Comparison of ENCODE assay signal across 7 cellular contexts in genomic region chr14:91369628-91370445, GRCh38. TPM values are rescaled to one million over a fixed set of nuclear protein-coding genes. Genes with fewer than 3 reads are reported as not detected.
DNase-seq lines count a peak whose midpoint lies in the region; ATAC-seq and TF ChIP-seq lines count a peak whose summit lies in the region.

No MANE protein-coding gene starts in this region.

- BruUV-seq in PC-3 (replicated peaks; lab: Mats Ljungman, UMichigan): no TSS peak

- no peak overlapping the region for H4K91ac ChIP-seq in H9 (ENCODE audit: insufficient read length, low read depth, low read length)

- H3K79me1 ChIP-seq in H9 (ENCODE audit: insufficient read depth, low read depth, low read length, poor library complexity, severe bottlenecking): no peaks in the 10 kb centered on the region

- H3T11ph ChIP-seq in H9 (ENCODE audit: low read length): no peak overlapping the region

- no peak for TF ChIP-seq CTCF in H9 (conservative IDR thresholded peaks at IDR 0.05)
- no peak for TF ChIP-seq CTCF in PC-3 (conservative IDR thresholded peaks at IDR 0.05; ENCODE audit: low read depth, low read length)

- ATAC-seq in PC-3 (peak; percentile 53), HG03280 (IDR thresholded peaks at IDR 0.05; ENCODE audit: unreplicated experiment) (no peak), HG03175 (IDR thresholded peaks at IDR 0.05; ENCODE audit: unreplicated experiment) (no peak), GM18502 (IDR thresholded peaks at IDR 0.05; ENCODE audit: poor library complexity, unreplicated experiment) (no peak)

- no peak overlapping the region for H3K9ac ChIP-seq in H9 (ENCODE audit: extremely low read depth, insufficient read length, low read length)
- H3K9ac ChIP-seq in PC-3 (ENCODE audit: low read length): no peak overlapping the region
- H3K9ac ChIP-seq in duodenal mucosa (ENCODE audit: low read depth in 1 of 2, low read length in 2 of 2): peak overlapping the region; percentile 21 to 28

- H3K36me3 ChIP-seq in PC-3 (ENCODE audit: low read depth, low read length) (no peaks in the 10 kb centered on the region), duodenal mucosa (ENCODE audit: control insufficient read depth in 1 of 2, insufficient read depth in 2 of 2, low read length in 2 of 2) (no peaks in the 10 kb centered on the region)

- no peaks in the 10 kb centered on the region; a peak in 1 of 5 replicates for H3K9me3 Mint-ChIP-seq in H9

- no peak overlapping the region for H3K4ac ChIP-seq in H9 (ENCODE audit: low read depth, low read length)

- no peak overlapping the region for H2BK20ac ChIP-seq in H9 (ENCODE audit: low read depth, low read length, poor library complexity, severe bottlenecking)

- H4K5ac ChIP-seq in H9 (ENCODE audit: insufficient read length, low read depth, low read length): no peak overlapping the region

- no peak overlapping the region for H4K8ac ChIP-seq in H9 (replicated peaks; ENCODE audit: insufficient read length, low read depth, low read length)

- peaks cover 2% of the 10 kb centered on the region for H4K20me1 ChIP-seq in H9 (ENCODE audit: control insufficient read depth, insufficient read depth, insufficient read length)
- H4K20me1 ChIP-seq in PC-3 (ENCODE audit: low read length): no peaks in the 10 kb centered on the region

- DNase-seq in H9 (no peak), PC-3 (peak; percentile 10)
- peak in 2 of 3 experiments; percentile 23 to 49 for DNase-seq in stimulated activated CD4-positive, alpha-beta T cell treated with anti-CD3 and anti-CD28 coated beads, TNF-alpha, amount 100 ng/mL, for 4 hours (ENCODE audit: low read depth in 3 of 3)

- no peak overlapping the region for H2BK120ac ChIP-seq in H9 (ENCODE audit: low read depth, low read length, poor library complexity, severe bottlenecking)

- no peaks in the 10 kb centered on the region; the same call in 1 of the 2 replicates for H3K4me1 ChIP-seq in H9 (ENCODE audit: insufficient read depth, low read length)
- peaks cover 33% of the 10 kb centered on the region for H3K4me1 ChIP-seq in PC-3 (ENCODE audit: insufficient read depth, low read length)
- H3K4me1 ChIP-seq in duodenal mucosa (ENCODE audit: control insufficient read depth in 1 of 2, insufficient read depth in 2 of 2, low read length in 2 of 2): peaks cover 63 to 68% of the 10 kb centered on the region in 2 donors

- no peak overlapping the region for H2BK5ac ChIP-seq in H9 (ENCODE audit: insufficient read length, low read length)

- CTCF ChIA-PET in PC-3 (lab: Charles Lee): no interaction called here

- H3K27ac Mint-ChIP-seq in H9: peak overlapping the region; percentile 29 to 77 (median 77); a peak in 5 of 7 replicates

- no peak overlapping the region for H3K56ac ChIP-seq in H9 (ENCODE audit: insufficient read length, low read depth, low read length)

- H3K27ac ChIP-seq in H9 (ENCODE audit: insufficient read length, low read depth, low read length) (no peak overlapping the region), PC-3 (ENCODE audit: low read length) (no peak overlapping the region), duodenal mucosa (ENCODE audit: low read depth, low read length) (no peak overlapping the region)

- no peaks in the 10 kb centered on the region for H3K27me3 ChIP-seq in H9 (ENCODE audit: insufficient read depth, low read length)
- H3K27me3 ChIP-seq in PC-3 (ENCODE audit: low read length): no peaks in the 10 kb centered on the region
- no peaks in the 10 kb centered on the region for H3K27me3 ChIP-seq in duodenal mucosa (ENCODE audit: control insufficient read depth in 1 of 2, insufficient read depth in 2 of 2, low read length in 2 of 2)

- WGBS in H9 (ENCODE audit: extremely low coverage, insufficient read length, low lambda C conversion rate): no CpG with 5 or more reads among the region's 24 CpGs

- no peaks in the 10 kb centered on the region for H3K27me3 Mint-ChIP-seq in H9 (ENCODE audit: low read depth)

- 0 out of 7 replicates have a peak, but pooled peaks cover 0 to 1% (median 0%) of the 10 kb centered on the region in 3 experiments for H3K36me3 Mint-ChIP-seq in H9 (ENCODE audit: insufficient read depth in 1 of 3, low read depth in 3 of 3)

- POLR2A ChIA-PET in PC-3 (lab: Charles Lee; ENCODE audit: unreplicated experiment): no interaction called here

- peaks cover 5% of the 10 kb centered on the region; the same call in 1 of the 2 replicates for H3K79me2 ChIP-seq in H9 (ENCODE audit: insufficient read depth, low read length)
- peaks cover 55% of the 10 kb centered on the region for H3K79me2 ChIP-seq in PC-3 (ENCODE audit: low read length)

- H3K9me3 ChIP-seq in H9 (ENCODE audit: control insufficient read depth, low read depth, low read length): no peaks in the 10 kb centered on the region
- no peaks in the 10 kb centered on the region for H3K9me3 ChIP-seq in PC-3 (ENCODE audit: low read length)
- no peaks in the 10 kb centered on the region for H3K9me3 ChIP-seq in duodenal mucosa (ENCODE audit: control insufficient read depth in 1 of 2, low read length in 2 of 2)

- no peak overlapping the region for H3K23ac ChIP-seq in H9 (ENCODE audit: insufficient read length, low read depth, low read length)

- no peak overlapping the region for H2AK5ac ChIP-seq in H9 (ENCODE audit: insufficient read length, low read length)

- H3K4me2 ChIP-seq in H9 (ENCODE audit: insufficient read depth, insufficient read length, low read length) (no peak overlapping the region), PC-3 (ENCODE audit: low read length) (peak overlapping the region; percentile 10; the same call in 1 of the 2 replicates)

- H3K4me1 Mint-ChIP-seq in H9: peaks cover 61 to 62% of the 10 kb centered on the region in 2 experiments

- H3K18ac ChIP-seq in H9 (ENCODE audit: insufficient read length, low read depth, low read length): no peak overlapping the region

- H3K4me3 ChIP-seq in PC-3 (ENCODE audit: low read length) (no peak overlapping the region), duodenal mucosa (ENCODE audit: low read depth in 1 of 2, low read length in 2 of 2) (peak overlapping the region in 1 of 2 donors; percentile 1)

- H2BK12ac ChIP-seq in H9 (ENCODE audit: insufficient read length, low read depth, low read length): no peak overlapping the region

- no peaks in the 10 kb centered on the region for H3F3A ChIP-seq in PC-3 (ENCODE audit: low read length, unreplicated experiment)

- H3K14ac ChIP-seq in H9 (ENCODE audit: insufficient read depth, low read length): peak overlapping the region; percentile 10; the same call in 1 of the 2 replicates

- intact Hi-C loops in PC-3 (cut with micrococcal nuclease): no loop called here

- no peaks in the 10 kb centered on the region for H3K9me2 ChIP-seq in PC-3 (replicated peaks; ENCODE audit: low read length)

- H2AFZ ChIP-seq in H9 (ENCODE audit: low read length) (no peak overlapping the region), PC-3 (ENCODE audit: low read length) (no peak overlapping the region)

- H3K23me2 ChIP-seq in H9 (ENCODE audit: insufficient read length, low read depth, low read length, poor library complexity, severe bottlenecking): no peaks in the 10 kb centered on the region

- H2BK15ac ChIP-seq in H9 (ENCODE audit: low read depth, low read length): no peak overlapping the region

- H3K4me3 Mint-ChIP-seq in H9: no peak overlapping the region

RNA-seq across cellular contexts. Expression of gene CCDC88C, which starts 47.8 kb away (rescaled TPM):
- 46.6 and 52.4 TPM in 2 replicates for total RNA-seq in H9 (2021)
- total RNA-seq in PC-3 (2014; rRNA removed): 19.7 and 27.4 TPM in 2 replicates

Comparison
In these comparisons a context has a peak if more than half of its experiments do, and no peak if none do; other contexts are left out.
1. H3K9ac ChIP-seq: peak in duodenal mucosa (2 of 2); none in H9 (single experiment) and PC-3 (single experiment).